ENCODE assay signal across 22 cellular contexts in the genomic region with DNA sequence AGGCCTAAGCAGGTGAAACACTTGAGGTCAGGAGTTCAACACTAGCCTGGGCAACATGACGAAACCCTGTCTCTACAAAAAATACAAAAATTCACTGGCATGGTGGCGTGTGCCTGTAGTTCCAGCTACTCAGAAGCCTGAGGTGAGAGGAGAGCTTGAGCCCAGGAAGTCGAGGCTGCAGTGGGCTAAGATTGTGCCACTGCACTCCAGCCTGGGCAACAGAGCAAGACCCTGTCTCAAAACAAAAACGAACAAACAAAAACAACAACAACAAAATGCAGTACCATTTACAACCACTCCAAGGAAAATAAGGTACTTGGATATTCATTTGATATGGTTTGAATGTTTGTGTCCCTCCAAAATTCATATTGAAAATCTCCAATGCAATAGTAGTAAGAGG.
"Had no signal": no experiment of that assay in that cellular context is flagged by ENCODE, and none has a peak within 500 bp of the region (broad histone marks: within the 10 kb centered on the region; RNA-seq: fewer than 3 reads in every experiment).

No MANE protein-coding gene starts in this region.

- DNase-seq: activated B cell treated with CpG ODN at 0.5 μM for 24 hours; activated CD4-positive, alpha-beta T cell treated with anti-CD3 and anti-CD28 coated beads for 1 hour; activated CD4-positive, alpha-beta T cell treated with anti-CD3 and anti-CD28 coated beads, Interleukin-2, amount 10 ng/mL, durations not matched to agents 24 days and 14 days; activated CD4-positive, alpha-beta T cell treated with anti-CD3 and anti-CD28 coated beads, Interleukin-2, amount 50 U/mL, for 48 hours; activated CD8-positive, alpha-beta memory T cell treated with anti-CD3 and anti-CD28 coated beads, Interleukin-2, amount 10 ng/mL, durations not matched to agents 7 days and 5 days; activated effector memory CD4-positive, alpha-beta T cell treated with anti-CD3 and anti-CD28 coated beads, Interleukin-2, amount 50 U/mL, for 16 hours; activated naive CD4-positive, alpha-beta T cell treated with Interleukin-2 at 50 U/mL for 16 hours; activated naive CD8-positive, alpha-beta T cell treated with anti-CD3 and anti-CD28 coated beads, Interleukin-2, amount 50 U/mL, for 24 hours; activated T-cell treated with anti-CD3 and anti-CD28 coated beads, Interleukin-2, amount 50 U/mL, for 24 hours; amniotic stem cell; body of pancreas; central memory CD4-positive, alpha-beta T cell; NCI-H226; NCI-H526 treated with DMSO at 0.1 percent for 48 hours; NK-92 treated with Interleukin-12 subunit alpha and Interleukin-12 subunit beta, amount 100 ng/mL, for 24 hours; SW 1271 had no signal

- H3K4me3 Mint-ChIP-seq: activated B cell treated with CpG ODN at 0.5 μM for 24 hours; activated CD4-positive, alpha-beta T cell treated with anti-CD3 and anti-CD28 coated beads, Interleukin-2, amount 10 ng/mL, durations not matched to agents 24 days and 14 days; activated CD8-positive, alpha-beta memory T cell treated with anti-CD3 and anti-CD28 coated beads, Interleukin-2, amount 10 ng/mL, durations not matched to agents 7 days and 5 days; activated naive CD8-positive, alpha-beta T cell treated with anti-CD3 and anti-CD28 coated beads, Interleukin-2, amount 50 U/mL, for 24 hours; activated T-cell treated with anti-CD3 and anti-CD28 coated beads, Interleukin-2, amount 50 U/mL, for 24 hours; T-helper 2 cell treated with Interferon-gamma antibody and Interleukin-4, amounts not matched to agents 5 μg/mL and 100 μg/mL, for 36 hours had no signal

- H3K27me3 Mint-ChIP-seq: activated B cell treated with CpG ODN at 0.5 μM for 24 hours; activated CD4-positive, alpha-beta T cell treated with anti-CD3 and anti-CD28 coated beads, Interleukin-2, amount 10 ng/mL, durations not matched to agents 24 days and 14 days; activated CD8-positive, alpha-beta memory T cell treated with anti-CD3 and anti-CD28 coated beads, Interleukin-2, amount 10 ng/mL, durations not matched to agents 7 days and 5 days; activated naive CD8-positive, alpha-beta T cell treated with anti-CD3 and anti-CD28 coated beads, Interleukin-2, amount 50 U/mL, for 24 hours; activated T-cell treated with anti-CD3 and anti-CD28 coated beads, Interleukin-2, amount 50 U/mL, for 24 hours had no signal

- H3K27ac ChIP-seq: ascending aorta, body of pancreas, KMS-11, SJSA1 had no signal

- H3K36me3 Mint-ChIP-seq: activated CD8-positive, alpha-beta memory T cell treated with anti-CD3 and anti-CD28 coated beads, Interleukin-2, amount 10 ng/mL, durations not matched to agents 7 days and 5 days; activated naive CD4-positive, alpha-beta T cell treated with anti-CD3 and anti-CD28 coated beads, Interleukin-2, amount 50 U/mL, for 72 hours had no signal

- H3K9me3 Mint-ChIP-seq: activated B cell treated with CpG ODN at 0.5 μM for 24 hours; activated CD4-positive, alpha-beta T cell treated with anti-CD3 and anti-CD28 coated beads, Interleukin-2, amount 10 ng/mL, durations not matched to agents 24 days and 14 days; activated naive CD4-positive, alpha-beta T cell treated with anti-CD3 and anti-CD28 coated beads, Interleukin-2, amount 50 U/mL, for 72 hours; activated naive CD8-positive, alpha-beta T cell treated with anti-CD3 and anti-CD28 coated beads, Interleukin-2, amount 50 U/mL, for 24 hours; activated T-cell treated with anti-CD3 and anti-CD28 coated beads, Interleukin-2, amount 50 U/mL, for 24 hours; T-helper 2 cell treated with Interferon-gamma antibody and Interleukin-4, amounts not matched to agents 5 μg/mL and 100 μg/mL, for 36 hours had no signal

- ATAC-seq: activated CD8-positive, alpha-beta memory T cell treated with anti-CD3 and anti-CD28 coated beads, Interleukin-2, amount 10 ng/mL, durations not matched to agents 7 days and 5 days; activated naive CD4-positive, alpha-beta T cell treated with anti-CD3 and anti-CD28 coated beads, Interleukin-2, amount 50 U/mL, for 72 hours; activated naive CD8-positive, alpha-beta T cell treated with anti-CD3 and anti-CD28 coated beads, Interleukin-2, amount 50 U/mL, for 24 hours; body of pancreas; SK-N-SH treated with all-trans-retinoic acid at 6 μM for 48 hours had no signal

- H3K9me3 ChIP-seq: ascending aorta, body of pancreas, SJSA1 had no signal

- H3K27me3 ChIP-seq: ascending aorta, body of pancreas, SJSA1 had no signal

- H3K36me3 ChIP-seq: ascending aorta, SJSA1 had no signal

- H3K27ac Mint-ChIP-seq: activated B cell treated with CpG ODN at 0.5 μM for 24 hours; activated CD4-positive, alpha-beta T cell treated with anti-CD3 and anti-CD28 coated beads, Interleukin-2, amount 10 ng/mL, durations not matched to agents 24 days and 14 days; activated CD8-positive, alpha-beta memory T cell treated with anti-CD3 and anti-CD28 coated beads, Interleukin-2, amount 10 ng/mL, durations not matched to agents 7 days and 5 days; activated naive CD4-positive, alpha-beta T cell treated with anti-CD3 and anti-CD28 coated beads, Interleukin-2, amount 50 U/mL, for 72 hours; activated naive CD8-positive, alpha-beta T cell treated with anti-CD3 and anti-CD28 coated beads, Interleukin-2, amount 50 U/mL, for 24 hours; activated T-cell treated with anti-CD3 and anti-CD28 coated beads, Interleukin-2, amount 50 U/mL, for 24 hours; T-helper 2 cell treated with Interferon-gamma antibody and Interleukin-4, amounts not matched to agents 5 μg/mL and 100 μg/mL, for 36 hours had no signal

- H3K4me1 ChIP-seq: ascending aorta, body of pancreas had no signal

- H3K4me3 ChIP-seq: ascending aorta, body of pancreas, SJSA1 had no signal
